1 cellular context compared by ENCODE assay signal in the genomic region with DNA sequence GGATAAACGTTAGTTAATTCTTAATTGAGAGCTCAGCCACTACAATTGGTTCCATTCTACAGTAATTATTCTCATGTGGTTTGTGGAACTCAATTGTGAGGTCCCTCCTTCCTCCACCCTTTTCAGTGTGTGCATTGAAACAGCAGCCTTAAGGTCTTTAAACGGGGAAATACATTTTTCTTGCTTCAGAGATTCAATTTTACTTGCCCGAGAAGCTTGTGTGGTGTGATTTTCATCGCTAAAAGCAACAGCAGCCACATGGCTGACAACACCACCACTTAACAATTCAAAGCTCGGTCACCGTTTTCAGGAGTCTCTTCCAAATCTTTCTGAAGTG.
TF ChIP-seq lines count a peak whose summit lies in the region.

No MANE protein-coding gene starts in this region.

TF ChIP-seq in GM12878, 131 proteins besides CTCF, POLR2A, EP300 and RAD21 (continued from another document):
- TF ChIP-seq, protein P1, sequence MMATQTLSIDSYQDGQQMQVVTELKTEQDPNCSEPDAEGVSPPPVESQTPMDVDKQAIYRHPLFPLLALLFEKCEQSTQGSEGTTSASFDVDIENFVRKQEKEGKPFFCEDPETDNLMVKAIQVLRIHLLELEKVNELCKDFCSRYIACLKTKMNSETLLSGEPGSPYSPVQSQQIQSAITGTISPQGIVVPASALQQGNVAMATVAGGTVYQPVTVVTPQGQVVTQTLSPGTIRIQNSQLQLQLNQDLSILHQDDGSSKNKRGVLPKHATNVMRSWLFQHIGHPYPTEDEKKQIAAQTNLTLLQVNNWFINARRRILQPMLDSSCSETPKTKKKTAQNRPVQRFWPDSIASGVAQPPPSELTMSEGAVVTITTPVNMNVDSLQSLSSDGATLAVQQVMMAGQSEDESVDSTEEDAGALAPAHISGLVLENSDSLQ (IDR thresholded peaks at IDR 0.05) = no peak
- no peak for TF ChIP-seq JUNB (IDR thresholded peaks at IDR 0.05)
- TF ChIP-seq, protein P2, sequence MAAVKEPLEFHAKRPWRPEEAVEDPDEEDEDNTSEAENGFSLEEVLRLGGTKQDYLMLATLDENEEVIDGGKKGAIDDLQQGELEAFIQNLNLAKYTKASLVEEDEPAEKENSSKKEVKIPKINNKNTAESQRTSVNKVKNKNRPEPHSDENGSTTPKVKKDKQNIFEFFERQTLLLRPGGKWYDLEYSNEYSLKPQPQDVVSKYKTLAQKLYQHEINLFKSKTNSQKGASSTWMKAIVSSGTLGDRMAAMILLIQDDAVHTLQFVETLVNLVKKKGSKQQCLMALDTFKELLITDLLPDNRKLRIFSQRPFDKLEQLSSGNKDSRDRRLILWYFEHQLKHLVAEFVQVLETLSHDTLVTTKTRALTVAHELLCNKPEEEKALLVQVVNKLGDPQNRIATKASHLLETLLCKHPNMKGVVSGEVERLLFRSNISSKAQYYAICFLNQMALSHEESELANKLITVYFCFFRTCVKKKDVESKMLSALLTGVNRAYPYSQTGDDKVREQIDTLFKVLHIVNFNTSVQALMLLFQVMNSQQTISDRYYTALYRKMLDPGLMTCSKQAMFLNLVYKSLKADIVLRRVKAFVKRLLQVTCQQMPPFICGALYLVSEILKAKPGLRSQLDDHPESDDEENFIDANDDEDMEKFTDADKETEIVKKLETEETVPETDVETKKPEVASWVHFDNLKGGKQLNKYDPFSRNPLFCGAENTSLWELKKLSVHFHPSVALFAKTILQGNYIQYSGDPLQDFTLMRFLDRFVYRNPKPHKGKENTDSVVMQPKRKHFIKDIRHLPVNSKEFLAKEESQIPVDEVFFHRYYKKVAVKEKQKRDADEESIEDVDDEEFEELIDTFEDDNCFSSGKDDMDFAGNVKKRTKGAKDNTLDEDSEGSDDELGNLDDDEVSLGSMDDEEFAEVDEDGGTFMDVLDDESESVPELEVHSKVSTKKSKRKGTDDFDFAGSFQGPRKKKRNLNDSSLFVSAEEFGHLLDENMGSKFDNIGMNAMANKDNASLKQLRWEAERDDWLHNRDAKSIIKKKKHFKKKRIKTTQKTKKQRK (IDR thresholded peaks at IDR 0.05; ENCODE audit: low read depth, low read length) = no peak
- TF ChIP-seq, protein P3, sequence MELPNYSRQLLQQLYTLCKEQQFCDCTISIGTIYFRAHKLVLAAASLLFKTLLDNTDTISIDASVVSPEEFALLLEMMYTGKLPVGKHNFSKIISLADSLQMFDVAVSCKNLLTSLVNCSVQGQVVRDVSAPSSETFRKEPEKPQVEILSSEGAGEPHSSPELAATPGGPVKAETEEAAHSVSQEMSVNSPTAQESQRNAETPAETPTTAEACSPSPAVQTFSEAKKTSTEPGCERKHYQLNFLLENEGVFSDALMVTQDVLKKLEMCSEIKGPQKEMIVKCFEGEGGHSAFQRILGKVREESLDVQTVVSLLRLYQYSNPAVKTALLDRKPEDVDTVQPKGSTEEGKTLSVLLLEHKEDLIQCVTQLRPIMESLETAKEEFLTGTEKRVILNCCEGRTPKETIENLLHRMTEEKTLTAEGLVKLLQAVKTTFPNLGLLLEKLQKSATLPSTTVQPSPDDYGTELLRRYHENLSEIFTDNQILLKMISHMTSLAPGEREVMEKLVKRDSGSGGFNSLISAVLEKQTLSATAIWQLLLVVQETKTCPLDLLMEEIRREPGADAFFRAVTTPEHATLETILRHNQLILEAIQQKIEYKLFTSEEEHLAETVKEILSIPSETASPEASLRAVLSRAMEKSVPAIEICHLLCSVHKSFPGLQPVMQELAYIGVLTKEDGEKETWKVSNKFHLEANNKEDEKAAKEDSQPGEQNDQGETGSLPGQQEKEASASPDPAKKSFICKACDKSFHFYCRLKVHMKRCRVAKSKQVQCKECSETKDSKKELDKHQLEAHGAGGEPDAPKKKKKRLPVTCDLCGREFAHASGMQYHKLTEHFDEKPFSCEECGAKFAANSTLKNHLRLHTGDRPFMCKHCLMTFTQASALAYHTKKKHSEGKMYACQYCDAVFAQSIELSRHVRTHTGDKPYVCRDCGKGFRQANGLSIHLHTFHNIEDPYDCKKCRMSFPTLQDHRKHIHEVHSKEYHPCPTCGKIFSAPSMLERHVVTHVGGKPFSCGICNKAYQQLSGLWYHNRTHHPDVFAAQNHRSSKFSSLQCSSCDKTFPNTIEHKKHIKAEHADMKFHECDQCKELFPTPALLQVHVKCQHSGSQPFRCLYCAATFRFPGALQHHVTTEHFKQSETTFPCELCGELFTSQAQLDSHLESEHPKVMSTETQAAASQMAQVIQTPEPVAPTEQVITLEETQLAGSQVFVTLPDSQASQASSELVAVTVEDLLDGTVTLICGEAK (IDR thresholded peaks at IDR 0.05; ENCODE audit: borderline replicate concordance) = no peak
- TF ChIP-seq, protein P4, sequence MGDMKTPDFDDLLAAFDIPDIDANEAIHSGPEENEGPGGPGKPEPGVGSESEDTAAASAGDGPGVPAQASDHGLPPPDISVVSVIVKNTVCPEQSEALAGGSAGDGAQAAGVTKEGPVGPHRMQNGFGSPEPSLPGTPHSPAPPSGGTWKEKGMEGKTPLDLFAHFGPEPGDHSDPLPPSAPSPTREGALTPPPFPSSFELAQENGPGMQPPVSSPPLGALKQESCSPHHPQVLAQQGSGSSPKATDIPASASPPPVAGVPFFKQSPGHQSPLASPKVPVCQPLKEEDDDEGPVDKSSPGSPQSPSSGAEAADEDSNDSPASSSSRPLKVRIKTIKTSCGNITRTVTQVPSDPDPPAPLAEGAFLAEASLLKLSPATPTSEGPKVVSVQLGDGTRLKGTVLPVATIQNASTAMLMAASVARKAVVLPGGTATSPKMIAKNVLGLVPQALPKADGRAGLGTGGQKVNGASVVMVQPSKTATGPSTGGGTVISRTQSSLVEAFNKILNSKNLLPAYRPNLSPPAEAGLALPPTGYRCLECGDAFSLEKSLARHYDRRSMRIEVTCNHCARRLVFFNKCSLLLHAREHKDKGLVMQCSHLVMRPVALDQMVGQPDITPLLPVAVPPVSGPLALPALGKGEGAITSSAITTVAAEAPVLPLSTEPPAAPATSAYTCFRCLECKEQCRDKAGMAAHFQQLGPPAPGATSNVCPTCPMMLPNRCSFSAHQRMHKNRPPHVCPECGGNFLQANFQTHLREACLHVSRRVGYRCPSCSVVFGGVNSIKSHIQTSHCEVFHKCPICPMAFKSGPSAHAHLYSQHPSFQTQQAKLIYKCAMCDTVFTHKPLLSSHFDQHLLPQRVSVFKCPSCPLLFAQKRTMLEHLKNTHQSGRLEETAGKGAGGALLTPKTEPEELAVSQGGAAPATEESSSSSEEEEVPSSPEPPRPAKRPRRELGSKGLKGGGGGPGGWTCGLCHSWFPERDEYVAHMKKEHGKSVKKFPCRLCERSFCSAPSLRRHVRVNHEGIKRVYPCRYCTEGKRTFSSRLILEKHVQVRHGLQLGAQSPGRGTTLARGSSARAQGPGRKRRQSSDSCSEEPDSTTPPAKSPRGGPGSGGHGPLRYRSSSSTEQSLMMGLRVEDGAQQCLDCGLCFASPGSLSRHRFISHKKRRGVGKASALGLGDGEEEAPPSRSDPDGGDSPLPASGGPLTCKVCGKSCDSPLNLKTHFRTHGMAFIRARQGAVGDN (IDR thresholded peaks at IDR 0.05) = 0 out of 2 replicates have a peak, but pooled peaks have one; percentile 43
- no peak for TF ChIP-seq BACH1 (IDR thresholded peaks at IDR 0.05; ENCODE audit: borderline replicate concordance)
- TF ChIP-seq CBX3 (IDR thresholded peaks at IDR 0.05; ENCODE audit: borderline replicate concordance, low read depth) = no peak
- no peak for TF ChIP-seq NR2C2 (IDR thresholded peaks at IDR 0.05; ENCODE audit: borderline replicate concordance, control insufficient read depth, insufficient read length, low read depth)
- TF ChIP-seq, protein P5, sequence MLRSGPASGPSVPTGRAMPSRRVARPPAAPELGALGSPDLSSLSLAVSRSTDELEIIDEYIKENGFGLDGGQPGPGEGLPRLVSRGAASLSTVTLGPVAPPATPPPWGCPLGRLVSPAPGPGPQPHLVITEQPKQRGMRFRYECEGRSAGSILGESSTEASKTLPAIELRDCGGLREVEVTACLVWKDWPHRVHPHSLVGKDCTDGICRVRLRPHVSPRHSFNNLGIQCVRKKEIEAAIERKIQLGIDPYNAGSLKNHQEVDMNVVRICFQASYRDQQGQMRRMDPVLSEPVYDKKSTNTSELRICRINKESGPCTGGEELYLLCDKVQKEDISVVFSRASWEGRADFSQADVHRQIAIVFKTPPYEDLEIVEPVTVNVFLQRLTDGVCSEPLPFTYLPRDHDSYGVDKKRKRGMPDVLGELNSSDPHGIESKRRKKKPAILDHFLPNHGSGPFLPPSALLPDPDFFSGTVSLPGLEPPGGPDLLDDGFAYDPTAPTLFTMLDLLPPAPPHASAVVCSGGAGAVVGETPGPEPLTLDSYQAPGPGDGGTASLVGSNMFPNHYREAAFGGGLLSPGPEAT (IDR thresholded peaks at IDR 0.05; ENCODE audit: low read depth) = no peak
- no peak for TF ChIP-seq PAX8 (IDR thresholded peaks at IDR 0.05)
- TF ChIP-seq, protein P6, sequence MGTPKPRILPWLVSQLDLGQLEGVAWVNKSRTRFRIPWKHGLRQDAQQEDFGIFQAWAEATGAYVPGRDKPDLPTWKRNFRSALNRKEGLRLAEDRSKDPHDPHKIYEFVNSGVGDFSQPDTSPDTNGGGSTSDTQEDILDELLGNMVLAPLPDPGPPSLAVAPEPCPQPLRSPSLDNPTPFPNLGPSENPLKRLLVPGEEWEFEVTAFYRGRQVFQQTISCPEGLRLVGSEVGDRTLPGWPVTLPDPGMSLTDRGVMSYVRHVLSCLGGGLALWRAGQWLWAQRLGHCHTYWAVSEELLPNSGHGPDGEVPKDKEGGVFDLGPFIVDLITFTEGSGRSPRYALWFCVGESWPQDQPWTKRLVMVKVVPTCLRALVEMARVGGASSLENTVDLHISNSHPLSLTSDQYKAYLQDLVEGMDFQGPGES (IDR thresholded peaks at IDR 0.05) = no peak
- TF ChIP-seq RBBP5 (conservative IDR thresholded peaks at IDR 0.05) = no peak
- no peak for TF ChIP-seq ZNF274 (IDR thresholded peaks at IDR 0.05; ENCODE audit: insufficient read depth, insufficient read length)
- 0 out of 2 replicates have a peak, but pooled peaks have one; percentile 55 for TF ChIP-seq SIN3A (IDR thresholded peaks at IDR 0.05; ENCODE audit: low read depth, low read length)
- TF ChIP-seq KLF5 (IDR thresholded peaks at IDR 0.05; ENCODE audit: partially characterized antibody) = peak; percentile 27
- no peak for TF ChIP-seq STAT1 (conservative IDR thresholded peaks at IDR 0.05)
- TF ChIP-seq, protein P7, sequence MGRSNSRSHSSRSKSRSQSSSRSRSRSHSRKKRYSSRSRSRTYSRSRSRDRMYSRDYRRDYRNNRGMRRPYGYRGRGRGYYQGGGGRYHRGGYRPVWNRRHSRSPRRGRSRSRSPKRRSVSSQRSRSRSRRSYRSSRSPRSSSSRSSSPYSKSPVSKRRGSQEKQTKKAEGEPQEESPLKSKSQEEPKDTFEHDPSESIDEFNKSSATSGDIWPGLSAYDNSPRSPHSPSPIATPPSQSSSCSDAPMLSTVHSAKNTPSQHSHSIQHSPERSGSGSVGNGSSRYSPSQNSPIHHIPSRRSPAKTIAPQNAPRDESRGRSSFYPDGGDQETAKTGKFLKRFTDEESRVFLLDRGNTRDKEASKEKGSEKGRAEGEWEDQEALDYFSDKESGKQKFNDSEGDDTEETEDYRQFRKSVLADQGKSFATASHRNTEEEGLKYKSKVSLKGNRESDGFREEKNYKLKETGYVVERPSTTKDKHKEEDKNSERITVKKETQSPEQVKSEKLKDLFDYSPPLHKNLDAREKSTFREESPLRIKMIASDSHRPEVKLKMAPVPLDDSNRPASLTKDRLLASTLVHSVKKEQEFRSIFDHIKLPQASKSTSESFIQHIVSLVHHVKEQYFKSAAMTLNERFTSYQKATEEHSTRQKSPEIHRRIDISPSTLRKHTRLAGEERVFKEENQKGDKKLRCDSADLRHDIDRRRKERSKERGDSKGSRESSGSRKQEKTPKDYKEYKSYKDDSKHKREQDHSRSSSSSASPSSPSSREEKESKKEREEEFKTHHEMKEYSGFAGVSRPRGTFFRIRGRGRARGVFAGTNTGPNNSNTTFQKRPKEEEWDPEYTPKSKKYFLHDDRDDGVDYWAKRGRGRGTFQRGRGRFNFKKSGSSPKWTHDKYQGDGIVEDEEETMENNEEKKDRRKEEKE (IDR thresholded peaks at IDR 0.05) = no peak
- TF ChIP-seq SIX5 (IDR thresholded peaks at IDR 0.05; ENCODE audit: low read depth, low read length, severe bottlenecking) = no peak
